Comparison of ENCODE assay signal across 13 cellular contexts in the genomic region with DNA sequence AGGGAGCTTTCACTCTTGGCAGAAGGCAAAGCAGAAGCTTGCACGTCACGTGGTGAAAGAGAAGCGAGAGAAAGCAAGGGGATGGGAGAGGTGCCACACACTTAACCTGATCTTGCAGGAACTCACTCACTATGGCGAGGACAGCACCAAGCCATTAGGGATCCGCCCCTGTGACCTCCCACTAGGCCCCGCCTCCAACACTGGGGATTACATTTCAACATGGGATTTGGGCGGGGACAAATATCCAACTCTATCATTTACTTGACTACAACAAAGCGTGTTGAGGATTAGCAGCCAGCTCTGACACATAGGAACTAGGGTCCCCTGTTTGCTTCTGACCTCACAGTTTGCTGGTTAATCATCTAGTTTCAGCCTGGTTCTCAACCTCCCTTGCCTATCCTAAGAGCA. TPM values are rescaled to one million over a fixed set of nuclear protein-coding genes. Genes with fewer than 3 reads are reported as not detected.
A peak's percentile ranks its signal among the peaks of the same experiment; 100 is the strongest.
DNase-seq lines count a peak whose midpoint lies in the region; ATAC-seq and TF ChIP-seq lines count a peak whose summit lies in the region.
"Had no signal": no experiment of that assay in that cellular context is flagged by ENCODE, and none has a peak within 500 bp of the region (broad histone marks: within the 10 kb centered on the region; RNA-seq: fewer than 3 reads in every experiment).

No MANE protein-coding gene starts in this region.

- peak overlapping the region; percentile 76 for H3K4me3 Mint-ChIP-seq in activated T-cell treated with anti-CD3 and anti-CD28 coated beads, Interleukin-2, amount 50 U/mL, for 24 hours

- H3K27ac Mint-ChIP-seq in activated T-cell treated with anti-CD3 and anti-CD28 coated beads, Interleukin-2, amount 50 U/mL, for 24 hours = peak overlapping the region; percentile 96

- H3K36me3 Mint-ChIP-seq in activated T-cell treated with anti-CD3 and anti-CD28 coated beads, Interleukin-2, amount 50 U/mL, for 24 hours (ENCODE audit: low read depth) = peaks cover 26% of the 10 kb centered on the region

- H3K4me1 ChIP-seq in lower lobe of right lung = peaks cover 52% of the 10 kb centered on the region

- H3K9me3 Mint-ChIP-seq in activated T-cell treated with anti-CD3 and anti-CD28 coated beads, Interleukin-2, amount 50 U/mL, for 24 hours = peaks cover 16% of the 10 kb centered on the region

- intact Hi-C loops in lower lobe of right lung (cut with DNase I) = no loop called here

- DNase-seq in NCI-H82 (lab: John Stamatoyannopoulos, UW) = peak; percentile 52
- no peak for DNase-seq in NCI-H82 treated with DMSO at 0.1 percent for 48 hours (lab: John Stamatoyannopoulos, UW; ENCODE audit: unreplicated experiment)
- peak; percentile 76 for DNase-seq in activated T-cell treated with anti-CD3 and anti-CD28 coated beads, Interleukin-2, amount 50 U/mL, for 24 hours
- no peak for DNase-seq in lower lobe of right lung
- peak; percentile 68 for DNase-seq in stimulated activated naive CD8-positive, alpha-beta T cell treated with anti-CD3 and anti-CD28 coated beads, Interleukin-15, Interleukin-2, amounts not matched to agents 100 U/mL and 50 U/mL, for 24 hours
- no peak for DNase-seq in NCI-H1436 treated with DMSO at 0.1 percent for 48 hours (lab: John Stamatoyannopoulos, UW)
- DNase-seq: esophagus squamous epithelium, NCI-H510A, occipital lobe had no signal

- peaks cover 85% of the 10 kb centered on the region for H3K4me1 Mint-ChIP-seq in activated T-cell treated with anti-CD3 and anti-CD28 coated beads, Interleukin-2, amount 50 U/mL, for 24 hours (ENCODE audit: low read depth)

- peak in 1 of 2 donors; percentile 15 for ATAC-seq in lower lobe of right lung
- ATAC-seq in stimulated activated naive CD8-positive, alpha-beta T cell treated with anti-CD3 and anti-CD28 coated beads, Interleukin-15, Interleukin-2, amounts not matched to agents 100 U/mL and 50 U/mL, for 24 hours = peak; percentile 89
- no peak for ATAC-seq in HG03097 (IDR thresholded peaks at IDR 0.05; ENCODE audit: low FRiP score, unreplicated experiment)
- ATAC-seq in GM19351 (IDR thresholded peaks at IDR 0.05; ENCODE audit: unreplicated experiment) = no peak

- no peaks in the 10 kb centered on the region for H3K9me3 ChIP-seq in lower lobe of right lung
- H3K9me3 ChIP-seq: esophagus squamous epithelium had no signal

- no peaks in the 10 kb centered on the region for H3K27me3 ChIP-seq in lower lobe of right lung (ENCODE audit: low read depth)
- H3K27me3 ChIP-seq: esophagus squamous epithelium had no signal

- TF ChIP-seq CTCF in lower lobe of right lung (IDR thresholded peaks at IDR 0.05) = no peak

- no peaks in the 10 kb centered on the region for H3K27me3 Mint-ChIP-seq in activated T-cell treated with anti-CD3 and anti-CD28 coated beads, Interleukin-2, amount 50 U/mL, for 24 hours

- H3K27ac ChIP-seq in lower lobe of right lung = peak overlapping the region; percentile 67
- H3K27ac ChIP-seq: 22Rv1 had no signal

- H3K4me3 ChIP-seq in lower lobe of right lung = no peak overlapping the region
- H3K4me3 ChIP-seq: esophagus squamous epithelium had no signal

- H3K36me3 ChIP-seq in lower lobe of right lung = no peaks in the 10 kb centered on the region
- H3K36me3 ChIP-seq: esophagus squamous epithelium had no signal

RNA-seq across cellular contexts. Expression of a gene that starts 35.8 kb away (rescaled TPM):
- 137 TPM for total RNA-seq in lower lobe of right lung
- total RNA-seq: G401 had no signal

Comparison
In these comparisons a context has a peak if more than half of its experiments do, and no peak if none do; other contexts are left out.
1. DNase-seq: peak in NCI-H82 (single experiment), activated T-cell treated with anti-CD3 and anti-CD28 coated beads, Interleukin-2, amount 50 U/mL, for 24 hours (single experiment) and stimulated activated naive CD8-positive, alpha-beta T cell treated with anti-CD3 and anti-CD28 coated beads, Interleukin-15, Interleukin-2, amounts not matched to agents 100 U/mL and 50 U/mL, for 24 hours (single experiment); none in NCI-H82 treated with DMSO at 0.1 percent for 48 hours (single experiment), lower lobe of right lung (single experiment) and NCI-H1436 treated with DMSO at 0.1 percent for 48 hours (single experiment).